20 cellular contexts compared by ENCODE assay signal in genomic region chr3:69239063-69239462, GRCh38.
"Had no signal": no experiment of that assay in that cellular context is flagged by ENCODE, and none has a peak within 500 bp of the region (broad histone marks: within the 10 kb centered on the region; RNA-seq: fewer than 3 reads in every experiment).

No MANE protein-coding gene starts in this region.

- H3K27ac Mint-ChIP-seq: activated CD4-positive, alpha-beta memory T cell treated with anti-CD3 and anti-CD28 coated beads for 36 hours; activated CD4-positive, alpha-beta T cell treated with anti-CD3 and anti-CD28 coated beads for 36 hours; activated naive CD8-positive, alpha-beta T cell; activated T-cell treated with anti-CD3 and anti-CD28 coated beads, Interleukin-2, amount 50 U/mL, for 24 hours; immature natural killer cell had no signal

- H3K36me3 Mint-ChIP-seq: activated CD4-positive, alpha-beta memory T cell treated with anti-CD3 and anti-CD28 coated beads for 36 hours; activated naive CD8-positive, alpha-beta T cell; immature natural killer cell had no signal

- H3K9me3 Mint-ChIP-seq: activated CD4-positive, alpha-beta memory T cell treated with anti-CD3 and anti-CD28 coated beads for 36 hours; activated T-cell treated with anti-CD3 and anti-CD28 coated beads, Interleukin-2, amount 50 U/mL, for 24 hours; immature natural killer cell; nephron progenitor cell had no signal

- ATAC-seq: activated CD4-positive, alpha-beta T cell treated with anti-CD3 and anti-CD28 coated beads for 36 hours; body of pancreas; left colon had no signal

- DNase-seq: activated CD4-positive, alpha-beta memory T cell treated with anti-CD3 and anti-CD28 coated beads for 36 hours; activated CD4-positive, alpha-beta T cell treated with anti-CD3 and anti-CD28 coated beads for 36 hours; activated effector memory CD4-positive, alpha-beta T cell treated with anti-CD3 and anti-CD28 coated beads, Interleukin-2, amount 50 U/mL, for 16 hours; activated T-cell treated with anti-CD3 and anti-CD28 coated beads, Interleukin-2, amount 50 U/mL, for 24 hours; amniotic stem cell; body of pancreas; central memory CD4-positive, alpha-beta T cell; colonic mucosa; effector CD4-positive, alpha-beta T cell; foreskin fibroblast; immature natural killer cell; left colon; nephron progenitor cell; sigmoid colon; stimulated activated CD4-positive, alpha-beta T cell treated with anti-CD3 and anti-CD28 coated beads, Interleukin-12 subunit alpha, Interleukin-12 subunit beta, amount 100 ng/mL, for 4 hours; stimulated activated CD4-positive, alpha-beta T cell treated with anti-CD3 and anti-CD28 coated beads, Interleukin-2, amount 100 ng/mL, for 24 hours; uterus; WERI-Rb-1 had no signal

- H3K9me3 ChIP-seq: body of pancreas, colonic mucosa, sigmoid colon, thoracic aorta, uterus had no signal

- H3K4me3 ChIP-seq: body of pancreas, colonic mucosa, sigmoid colon, thoracic aorta, uterus had no signal

- H3K27me3 Mint-ChIP-seq: activated CD4-positive, alpha-beta memory T cell treated with anti-CD3 and anti-CD28 coated beads for 36 hours; activated CD4-positive, alpha-beta T cell treated with anti-CD3 and anti-CD28 coated beads for 36 hours; activated naive CD8-positive, alpha-beta T cell; activated T-cell treated with anti-CD3 and anti-CD28 coated beads, Interleukin-2, amount 50 U/mL, for 24 hours had no signal

- H3K27ac ChIP-seq: colonic mucosa, sigmoid colon, thoracic aorta, uterus, WERI-Rb-1 had no signal

- H3K36me3 ChIP-seq: colonic mucosa, sigmoid colon, thoracic aorta, uterus, WERI-Rb-1 had no signal

- H3K4me1 ChIP-seq: colonic mucosa, sigmoid colon, uterus had no signal

- H3K4me3 Mint-ChIP-seq: activated CD4-positive, alpha-beta memory T cell treated with anti-CD3 and anti-CD28 coated beads for 36 hours; activated CD4-positive, alpha-beta T cell treated with anti-CD3 and anti-CD28 coated beads for 36 hours; activated naive CD8-positive, alpha-beta T cell; activated T-cell treated with anti-CD3 and anti-CD28 coated beads, Interleukin-2, amount 50 U/mL, for 24 hours; immature natural killer cell; nephron progenitor cell had no signal

- H3K27me3 ChIP-seq: body of pancreas, colonic mucosa, sigmoid colon, uterus had no signal
